7 cellular contexts compared by ENCODE assay signal in genomic region chr13:111436446-111436845, GRCh38.
"Had no signal": no experiment of that assay in that cellular context is flagged by ENCODE, and none has a peak within 500 bp of the region (broad histone marks: within the 10 kb centered on the region; RNA-seq: fewer than 3 reads in every experiment).

No MANE protein-coding gene starts in this region.

- H3K9me3 Mint-ChIP-seq: GM23338, HFFc6 had no signal

- H3K27ac Mint-ChIP-seq: GM23338, HFFc6 had no signal

- H3K36me3 ChIP-seq: HAP-1 had no signal

- H3K4me3 ChIP-seq: GM23338, HAP-1, K562 had no signal

- DNase-seq: H7, HFFc6, IMR-90 had no signal

- ATAC-seq: GM23338, HCT116, K562 had no signal

- H3K4me1 Mint-ChIP-seq: GM23338 had no signal

- H3K4me1 ChIP-seq: HAP-1 had no signal

- H3K4me2 ChIP-seq: GM23338 had no signal

- H3K9me3 ChIP-seq: HAP-1 had no signal

- H2AFZ ChIP-seq: GM23338 had no signal

- H3K4me3 Mint-ChIP-seq: GM23338, HFFc6 had no signal
